ENCODE assay signal across 11 cellular contexts in genomic region chr11:82859746-82860145, GRCh38.
"Had no signal": no experiment of that assay in that cellular context is flagged by ENCODE, and none has a peak within 500 bp of the region (broad histone marks: within the 10 kb centered on the region; RNA-seq: fewer than 3 reads in every experiment).

No MANE protein-coding gene starts in this region.

- DNase-seq: activated CD4-positive, alpha-beta T cell treated with anti-CD3 and anti-CD28 coated beads, Interleukin-2, amount 50 U/mL, for 1 hour; activated CD4-positive, CD25-positive, alpha-beta regulatory T cell; amygdala; dermis blood vessel endothelial cell; hippocampal formation; lower lobe of right lung; naive B cell; small intestine; stomach had no signal

- H3K27me3 ChIP-seq: esophagus muscularis mucosa, stomach had no signal

- H3K4me3 ChIP-seq: esophagus muscularis mucosa, lower lobe of right lung, stomach, thoracic aorta had no signal

- ATAC-seq: lower lobe of right lung had no signal

- H3K36me3 ChIP-seq: lower lobe of right lung, stomach, thoracic aorta had no signal

- H3K27ac ChIP-seq: lower lobe of right lung, stomach, thoracic aorta had no signal

- H3K9me3 ChIP-seq: esophagus muscularis mucosa, lower lobe of right lung, stomach, thoracic aorta had no signal
